Comparison of ENCODE assay signal across 1 cellular context in the genomic region with DNA sequence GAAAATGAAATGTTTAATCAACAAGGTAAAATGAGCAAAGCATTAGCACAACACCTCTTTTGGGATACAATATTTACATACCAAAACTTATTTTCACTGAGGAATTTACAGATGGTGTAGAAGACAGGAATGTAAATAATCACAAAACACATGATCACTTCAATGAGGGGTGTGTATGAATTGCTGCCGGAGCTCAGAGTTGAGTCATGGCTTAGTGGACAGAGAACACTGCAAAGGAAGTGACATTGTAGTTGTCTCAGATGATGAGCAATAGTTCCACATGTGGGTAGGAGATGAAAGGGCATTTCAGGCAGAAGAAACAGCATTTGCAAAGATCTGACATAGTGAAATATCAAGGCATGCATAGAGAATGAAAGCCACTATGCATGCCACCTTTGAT.
TF ChIP-seq lines count a peak whose summit lies in the region.

No MANE protein-coding gene starts in this region.

TF ChIP-seq in IMR-90, 13 proteins besides CTCF, POLR2A, EP300 and RAD21:
- TF ChIP-seq RFX5 (IDR thresholded peaks at IDR 0.05; ENCODE audit: low read depth, low read length) (no peak), MAZ (IDR thresholded peaks at IDR 0.05; ENCODE audit: borderline replicate concordance, low read depth, low read length) (no peak), BHLHE40 (IDR thresholded peaks at IDR 0.05; ENCODE audit: low read depth, low read length) (0 out of 2 replicates have a peak, but pooled peaks have one; percentile 5), MXI1 (IDR thresholded peaks at IDR 0.05; ENCODE audit: borderline replicate concordance, low read depth, low read length) (0 out of 2 replicates have a peak, but pooled peaks have one; percentile 18), CHD1 (IDR thresholded peaks at IDR 0.05; ENCODE audit: low read depth, low read length) (no peak), MAFK (IDR thresholded peaks at IDR 0.05; ENCODE audit: low read depth, low read length) (peak; percentile 3; the same call in 1 of the 2 replicates), FOS (IDR thresholded peaks at IDR 0.05; ENCODE audit: low read depth, low read length) (0 out of 2 replicates have a peak, but pooled peaks have one; percentile 12), CEBPB (IDR thresholded peaks at IDR 0.05; ENCODE audit: low read depth, low read length) (peak; percentile 71)
